ENCODE assay signal across 19 cellular contexts in genomic region chr18:45634454-45634853, GRCh38. TPM values are rescaled to one million over a fixed set of nuclear protein-coding genes. Genes with fewer than 3 reads are reported as not detected.
DNase-seq lines count a peak whose midpoint lies in the region; ATAC-seq and TF ChIP-seq lines count a peak whose summit lies in the region.
"Had no signal": no experiment of that assay in that cellular context is flagged by ENCODE, and none has a peak within 500 bp of the region (broad histone marks: within the 10 kb centered on the region; RNA-seq: fewer than 3 reads in every experiment).

No MANE protein-coding gene starts in this region.

- H3K9me3 Mint-ChIP-seq in endodermal cell, result no peaks in the 10 kb centered on the region
- H3K9me3 Mint-ChIP-seq: CD4-positive, alpha-beta T cell; CD8-positive, alpha-beta T cell had no signal

- peaks cover 20% of the 10 kb centered on the region for H3K4me1 Mint-ChIP-seq in endodermal cell
- H3K4me1 Mint-ChIP-seq: B cell had no signal

- H3K4me1 ChIP-seq in endodermal cell (ENCODE audit: control insufficient read depth, insufficient read depth, low read length) (peaks cover 14% of the 10 kb centered on the region), osteoblast (ENCODE audit: insufficient read depth, low read length) (peaks cover under 1% of the 10 kb centered on the region), spleen (peaks cover 0 to 6% (median 1%) of the 10 kb centered on the region in 6 donors), heart right ventricle (peaks cover 0 to 5% (median 0%) of the 10 kb centered on the region in 9 donors)
- H3K4me1 ChIP-seq: A549, Caco-2 had no signal

- intact Hi-C loops in spleen (cut with DNase I; ENCODE audit: low total_unique reads), result no loop called here
- intact Hi-C loops in heart right ventricle (cut with DNase I), result no loop called here

- H3K4me3 Mint-ChIP-seq in endodermal cell, result no peak overlapping the region
- H3K4me3 Mint-ChIP-seq: B cell; CD4-positive, alpha-beta T cell; CD8-positive, alpha-beta T cell had no signal

- H4K20me1 ChIP-seq in osteoblast (ENCODE audit: insufficient read depth, low read length), result no peaks in the 10 kb centered on the region
- H4K20me1 ChIP-seq: BLaER1 treated with 17β-estradiol and CSF1 and Interleukin-3, amounts not matched to agents 10 nM and 100 nM had no signal

- no peak overlapping the region for H3K9ac ChIP-seq in endodermal cell (ENCODE audit: extremely low read depth, low read length, poor library complexity, severe bottlenecking)
- H3K9ac ChIP-seq: BLaER1 treated with 17β-estradiol and CSF1 and Interleukin-3, amounts not matched to agents 10 nM and 100 nM had no signal

- H3K27me3 ChIP-seq in endodermal cell (ENCODE audit: control insufficient read depth, insufficient read depth, low read length, poor library complexity, severe bottlenecking), result peaks cover 49% of the 10 kb centered on the region
- peaks cover 35% of the 10 kb centered on the region for H3K27me3 ChIP-seq in osteoblast (ENCODE audit: insufficient read depth, low read length)
- peaks cover 0 to 5% (median 0%) of the 10 kb centered on the region in 7 donors for H3K27me3 ChIP-seq in spleen (replicated peaks in 1 of 7)
- peaks cover 0 to 12% (median 0%) of the 10 kb centered on the region in 7 donors for H3K27me3 ChIP-seq in heart right ventricle
- H3K27me3 ChIP-seq: BLaER1 treated with 17β-estradiol and CSF1 and Interleukin-3, amounts not matched to agents 10 nM and 100 nM had no signal

- no peak overlapping the region for H3K4me3 ChIP-seq in endodermal cell (ENCODE audit: low read length)
- H3K4me3 ChIP-seq in osteoblast (ENCODE audit: insufficient read depth, low read length), result no peak overlapping the region
- no peak overlapping the region for H3K4me3 ChIP-seq in spleen
- no peak overlapping the region for H3K4me3 ChIP-seq in heart right ventricle
- H3K4me3 ChIP-seq: A549; BLaER1 treated with 17β-estradiol and CSF1 and Interleukin-3, amounts not matched to agents 10 nM and 100 nM had no signal

- no peak overlapping the region for H3K4me2 ChIP-seq in osteoblast (ENCODE audit: insufficient read depth, low read length)
- H3K4me2 ChIP-seq: A549; BLaER1 treated with 17β-estradiol and CSF1 and Interleukin-3, amounts not matched to agents 10 nM and 100 nM had no signal

- no peak for ATAC-seq in heart right ventricle
- ATAC-seq: A549; CD8-positive, alpha-beta T cell had no signal

- H3K36me3 ChIP-seq in endodermal cell (ENCODE audit: control insufficient read depth, insufficient read depth, low read length) (no peaks in the 10 kb centered on the region), osteoblast (ENCODE audit: insufficient read depth, low read length) (no peaks in the 10 kb centered on the region), spleen (no peaks in the 10 kb centered on the region), heart right ventricle (no peaks in the 10 kb centered on the region)
- H3K36me3 ChIP-seq: BLaER1 treated with 17β-estradiol and CSF1 and Interleukin-3, amounts not matched to agents 10 nM and 100 nM had no signal

- H3K36me3 Mint-ChIP-seq in endodermal cell (ENCODE audit: low read depth), result no peaks in the 10 kb centered on the region
- H3K36me3 Mint-ChIP-seq: CD8-positive, alpha-beta T cell had no signal

- H3K27me3 Mint-ChIP-seq in endodermal cell (ENCODE audit: insufficient read depth), result peaks cover 20% of the 10 kb centered on the region

- WGBS in endodermal cell (ENCODE audit: insufficient coverage in 1 of 2, insufficient read length in 1 of 2), 2 experiments, result 93 to 94% methylated on average over 3 of the region's 3 CpGs
- 66 to 77% (median 73%) methylated on average over 3 of the region's 3 CpGs for WGBS in spleen, 5 donors
- 56 to 65% methylated on average over 3 of the region's 3 CpGs for WGBS in heart right ventricle, 2 donors

- no peak overlapping the region for H3K27ac ChIP-seq in endodermal cell (ENCODE audit: low read depth, low read length)
- no peak overlapping the region for H3K27ac ChIP-seq in osteoblast (ENCODE audit: low read depth, low read length)
- peak overlapping the region in 1 of 8 donors; percentile 19 for H3K27ac ChIP-seq in spleen
- no peak overlapping the region for H3K27ac ChIP-seq in heart right ventricle
- H3K27ac ChIP-seq: 22Rv1; A549; BLaER1 treated with 17β-estradiol and CSF1 and Interleukin-3, amounts not matched to agents 10 nM and 100 nM; C4-2B had no signal

- TF ChIP-seq CTCF in endodermal cell (conservative IDR thresholded peaks at IDR 0.05), result no peak
- no peak for TF ChIP-seq CTCF in osteoblast (IDR thresholded peaks at IDR 0.05; ENCODE audit: extremely low read depth, low read depth, low read length)
- no peak for TF ChIP-seq CTCF in spleen (IDR thresholded peaks at IDR 0.05 in 8 of 11, conservative IDR thresholded peaks at IDR 0.05 in 3 of 11)
- TF ChIP-seq CTCF in heart right ventricle (IDR thresholded peaks at IDR 0.05), result no peak

- no peaks in the 10 kb centered on the region for H3K9me3 ChIP-seq in endodermal cell (ENCODE audit: control insufficient read depth, low read length)
- no peaks in the 10 kb centered on the region for H3K9me3 ChIP-seq in osteoblast (ENCODE audit: low read depth, low read length)
- no peaks in the 10 kb centered on the region for H3K9me3 ChIP-seq in spleen
- no peaks in the 10 kb centered on the region for H3K9me3 ChIP-seq in heart right ventricle
- H3K9me3 ChIP-seq: A549; BLaER1 treated with 17β-estradiol and CSF1 and Interleukin-3, amounts not matched to agents 10 nM and 100 nM; Caco-2 had no signal

- H2AFZ ChIP-seq in osteoblast (ENCODE audit: low read length), result no peak overlapping the region

- no peak overlapping the region for H3K27ac Mint-ChIP-seq in endodermal cell
- H3K27ac Mint-ChIP-seq: B cell; CD4-positive, alpha-beta T cell; CD8-positive, alpha-beta T cell had no signal

- DNase-seq in endodermal cell (peak; percentile 27), islet precursor cell (peak; percentile 19), osteoblast (ENCODE audit: insufficient read length, low spot score, missing footprints) (peak; percentile 34), spleen (no peak), heart right ventricle (no peak), cerebellar cortex (ENCODE audit: low spot score) (no peak)
- DNase-seq: AML-193; Caco-2; Calu3; CD4-positive, alpha-beta T cell; CD8-positive, alpha-beta T cell; DMS79 treated with DMSO at 0.1 percent for 48 hours; GF-D8 had no signal

- TF ChIP-seq POLR2A in spleen (IDR thresholded peaks at IDR 0.05), result no peak

- H3K79me2 ChIP-seq in osteoblast (ENCODE audit: insufficient read depth, low read length), result no peaks in the 10 kb centered on the region

RNA-seq across cellular contexts. Expression of gene SLC14A2, which starts 19.2 kb away (rescaled TPM):
- under 1 TPM in 1 of 2 donors, not detected in 1; 0.09 TPM for total RNA-seq in endodermal cell
- polyA plus RNA-seq in endodermal cell (2013, experiment 1 of 2), result 0.21 TPM
- polyA plus RNA-seq in endodermal cell (2013, experiment 2 of 2), result 0.33 TPM
- total RNA-seq in osteoblast, result under 0.01 and 0.29 TPM in 2 replicates
- total RNA-seq in spleen, result under 1 TPM in 5 of 7 donors, not detected in 2; 0.09 to 0.30 (median 0.20) TPM
- under 1 TPM; 0.04 to 0.08 (median 0.06) TPM for polyA plus RNA-seq in spleen
- under 1 TPM in 5 of 10 donors, not detected in 5; 0.05 to 0.33 (median 0.09) TPM for total RNA-seq in heart right ventricle
- polyA plus RNA-seq in heart right ventricle, result under 1 TPM in 1 of 2 donors, not detected in 1; 0.03 TPM
- total RNA-seq: A172; Calu3; CD4-positive, alpha-beta T cell; CD8-positive, alpha-beta T cell had no signal
- polyA plus RNA-seq: A549 had no signal

Comparison
In these comparisons a context has a peak if more than half of its experiments do, and no peak if none do; other contexts are left out.
1. DNase-seq: peak in endodermal cell (single experiment), islet precursor cell (single experiment) and osteoblast (single experiment); none in spleen (single experiment), heart right ventricle (0 of 2) and cerebellar cortex (single experiment).